11 cellular contexts compared by ENCODE assay signal in the genomic region with DNA sequence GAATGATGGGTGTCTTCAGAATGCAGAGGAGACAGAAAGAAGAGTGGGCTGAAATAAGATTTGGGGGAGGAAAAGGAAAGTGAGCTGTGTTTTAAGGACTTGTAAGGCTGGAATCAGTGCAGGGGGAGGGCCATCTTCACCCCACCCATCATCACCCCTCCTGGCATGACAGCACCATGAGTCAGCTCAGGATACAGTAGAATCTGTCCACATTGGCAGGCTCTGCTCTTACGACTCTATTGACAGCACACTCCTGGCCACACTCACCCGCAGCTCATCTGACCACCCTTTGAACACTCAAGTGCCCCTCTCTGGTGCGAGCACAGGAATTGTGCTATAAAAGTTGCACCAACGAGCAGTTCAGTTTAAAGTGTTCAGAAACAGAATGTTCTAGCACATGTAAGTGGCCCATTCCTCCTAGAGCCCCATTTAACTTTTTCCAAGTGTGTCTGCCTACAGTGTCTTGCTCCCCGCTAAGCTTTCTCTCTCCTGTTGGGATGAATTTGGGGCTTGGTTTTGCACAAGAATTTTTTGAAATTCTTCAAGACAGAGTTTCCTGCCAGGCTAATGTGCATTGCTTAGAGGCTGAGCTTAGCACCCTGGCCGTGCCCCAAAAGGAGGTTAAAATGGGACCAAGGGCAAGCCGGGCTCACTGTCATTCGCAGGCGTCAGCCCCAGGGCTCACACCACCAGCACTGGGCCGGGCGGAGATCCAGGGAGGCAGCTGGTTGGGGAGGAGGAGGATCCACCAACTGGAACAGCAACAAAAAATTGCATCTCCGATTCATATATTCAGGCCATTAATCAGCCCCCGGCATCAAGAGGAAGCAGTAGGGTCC. TPM values are rescaled to one million over a fixed set of nuclear protein-coding genes. Genes with fewer than 3 reads are reported as not detected.
A peak's percentile ranks its signal among the peaks of the same experiment; 100 is the strongest.
DNase-seq lines count a peak whose midpoint lies in the region; ATAC-seq and TF ChIP-seq lines count a peak whose summit lies in the region.
"Had no signal": no experiment of that assay in that cellular context is flagged by ENCODE, and none has a peak within 500 bp of the region (broad histone marks: within the 10 kb centered on the region; RNA-seq: fewer than 3 reads in every experiment).

No MANE protein-coding gene starts in this region.

- H3K27me3 ChIP-seq in RWPE2 (ENCODE audit: insufficient read depth, poor library complexity, severe bottlenecking): no peaks in the 10 kb centered on the region
- no peaks in the 10 kb centered on the region for H3K27me3 ChIP-seq in sigmoid colon
- H3K27me3 ChIP-seq in body of pancreas: no peaks in the 10 kb centered on the region

- H3K9me3 ChIP-seq in RWPE2 (ENCODE audit: severe bottlenecking) (no peaks in the 10 kb centered on the region), sigmoid colon (no peaks in the 10 kb centered on the region), body of pancreas (no peaks in the 10 kb centered on the region)

- intact Hi-C loops in sigmoid colon (cut with DNase I) (no loop called here), body of pancreas (cut with DNase I) (no loop called here)

- no peak overlapping the region for H3K27ac ChIP-seq in RWPE2 (ENCODE audit: poor library complexity, severe bottlenecking)
- no peak overlapping the region for H3K27ac ChIP-seq in sigmoid colon
- H3K27ac ChIP-seq in body of pancreas: no peak overlapping the region

- H3K4me3 ChIP-seq in RWPE2 (ENCODE audit: severe bottlenecking) (no peak overlapping the region), sigmoid colon (no peak overlapping the region), body of pancreas (no peak overlapping the region)

- no peak for TF ChIP-seq POLR2A in sigmoid colon (IDR thresholded peaks at IDR 0.05)
- TF ChIP-seq POLR2A in body of pancreas (IDR thresholded peaks at IDR 0.05): no peak

- H3K4me1 ChIP-seq in RWPE2 (ENCODE audit: insufficient read depth, poor library complexity, severe bottlenecking) (peaks cover 8% of the 10 kb centered on the region), sigmoid colon (no peaks in the 10 kb centered on the region), body of pancreas (no peaks in the 10 kb centered on the region)

- ATAC-seq in RWPE2 (ENCODE audit: low read depth) (peak; percentile 100), HG03378 (IDR thresholded peaks at IDR 0.05; ENCODE audit: unreplicated experiment) (no peak), body of pancreas (no peak)
- ATAC-seq: T-cell had no signal

- no peak for TF ChIP-seq CTCF in RWPE2 (IDR thresholded peaks at IDR 0.05; ENCODE audit: poor library complexity, severe bottlenecking)
- TF ChIP-seq CTCF in sigmoid colon (IDR thresholded peaks at IDR 0.05): no peak
- no peak for TF ChIP-seq CTCF in body of pancreas (IDR thresholded peaks at IDR 0.05)

- WGBS in sigmoid colon, 2 donors: 68 to 77% methylated on average over 13 of the region's 13 CpGs
- WGBS in body of pancreas, 2 donors: 64 to 72% methylated on average over 13 of the region's 13 CpGs

- DNase-seq in GM03348 (ENCODE audit: low spot score) (peak; percentile 90), RWPE2 (ENCODE audit: low spot score) (peak; percentile 85), fibroblast of the conjunctiva (ENCODE audit: low read depth) (peak; percentile 74), renal cortical epithelial cell (ENCODE audit: low read depth) (peak; percentile 84), sigmoid colon (no peak), NCI-H526 (lab: John Stamatoyannopoulos, UW) (no peak), body of pancreas (no peak)
- DNase-seq: NCI-H1048, T-cell had no signal

- H3K36me3 ChIP-seq in RWPE2 (ENCODE audit: low read depth) (no peaks in the 10 kb centered on the region), sigmoid colon (no peaks in the 10 kb centered on the region), body of pancreas (replicated peaks in 1 of 2; ENCODE audit: insufficient read depth in 1 of 2, low read depth in 2 of 2) (no peaks in the 10 kb centered on the region)

- no peak for TF ChIP-seq EP300 in sigmoid colon (IDR thresholded peaks at IDR 0.05)

RNA-seq across cellular contexts. Expression of gene ADRA1B, which starts 12.1 kb away (rescaled TPM):
- total RNA-seq in renal cortical epithelial cell (1.6 and 5.4 TPM in 2 replicates), sigmoid colon (1 to 10 TPM in 1 of 4 donors, under 1 TPM in 3; 0.36 to 1.8 (median 0.61) TPM), body of pancreas (1 to 10 TPM in 1 of 2 donors, under 1 TPM in 1; 0.26 to 4.0 TPM)
- under 1 TPM in 2 of 3 donors, not detected in 1; 0.47 to 0.92 TPM for polyA plus RNA-seq in sigmoid colon
- total RNA-seq: mononuclear cell had no signal

Comparison
In these comparisons a context has a peak if more than half of its experiments do, and no peak if none do; other contexts are left out.
1. DNase-seq: peak in GM03348 (single experiment), RWPE2 (single experiment), fibroblast of the conjunctiva (single experiment) and renal cortical epithelial cell (single experiment); none in sigmoid colon (single experiment), NCI-H526 (0 of 2) and body of pancreas (0 of 4).